33 cellular contexts compared by ENCODE assay signal in genomic region chr2:132721938-132722337, GRCh38. TPM values are rescaled to one million over a fixed set of nuclear protein-coding genes. Genes with fewer than 3 reads are reported as not detected.
"Had no signal": no experiment of that assay in that cellular context is flagged by ENCODE, and none has a peak within 500 bp of the region (broad histone marks: within the 10 kb centered on the region; RNA-seq: fewer than 3 reads in every experiment).

No MANE protein-coding gene starts in this region.

- H3K9me3 ChIP-seq: Peyer's patch, SJSA1, SK-N-SH had no signal

- H3K4me3 ChIP-seq: Peyer's patch, SJSA1 had no signal

- H3K27ac ChIP-seq: KMS-11, Peyer's patch, SJSA1, WERI-Rb-1 had no signal

- H3K9ac ChIP-seq: KMS-11, SK-N-SH had no signal

- H3K36me3 ChIP-seq: Peyer's patch, SJSA1 had no signal

- H3K27me3 ChIP-seq: Peyer's patch, SJSA1 had no signal

- ATAC-seq: activated CD8-positive, alpha-beta memory T cell treated with anti-CD3 and anti-CD28 coated beads, Interleukin-2, amount 10 ng/mL, durations not matched to agents 7 days and 5 days; activated naive CD8-positive, alpha-beta T cell treated with anti-CD3 and anti-CD28 coated beads, Interleukin-2, amount 50 U/mL, for 24 hours had no signal

- H3K4me1 ChIP-seq: Peyer's patch, SJSA1 had no signal

- DNase-seq: activated CD4-positive, alpha-beta memory T cell treated with anti-CD3 and anti-CD28 coated beads, Interleukin-2, amount 10 ng/mL, durations not matched to agents 7 days and 5 days; activated CD4-positive, alpha-beta T cell treated with anti-CD3 and anti-CD28 coated beads for 1 hour; activated CD4-positive, alpha-beta T cell treated with anti-CD3 and anti-CD28 coated beads for 48 hours; activated CD4-positive, CD25-positive, alpha-beta regulatory T cell; activated CD8-positive, alpha-beta memory T cell treated with anti-CD3 and anti-CD28 coated beads for 24 hours; activated CD8-positive, alpha-beta memory T cell treated with anti-CD3 and anti-CD28 coated beads, Interleukin-2, amount 10 ng/mL, durations not matched to agents 7 days and 5 days; activated CD8-positive, alpha-beta memory T cell treated with anti-CD3 and anti-CD28 coated beads, Interleukin-2, amount 50 U/mL, for 48 hours; activated effector memory CD4-positive, alpha-beta T cell treated with Interleukin-2 at 50 U/mL for 16 hours; activated naive CD4-positive, alpha-beta T cell treated with anti-CD3 and anti-CD28 coated beads, Interleukin-2, amount 10 ng/mL, durations not matched to agents 7 days and 5 days; activated naive CD8-positive, alpha-beta T cell treated with anti-CD3 and anti-CD28 coated beads, Interleukin-2, amount 50 U/mL, for 24 hours; activated T-cell treated with anti-CD3 and anti-CD28 coated beads, Interleukin-2, amount 50 U/mL, for 48 hours; amniotic stem cell; aorta; caudate nucleus; cerebellar nuclear complex; NCI-H1105; NCI-H1417 treated with DMSO at 0.1 percent for 48 hours; NCI-H187 treated with DMSO at 0.1 percent for 48 hours; NCI-H2081 treated with DMSO at 0.1 percent for 48 hours; NCI-H345; NCI-H524 treated with DMSO at 0.1 percent for 48 hours; Peyer's patch; RPMI8226; SHP77 treated with DMSO at 0.1 percent for 48 hours; SK-N-SH; SW 1271; T-helper 1 cell; T-helper 2 cell; T-helper 9 cell; WERI-Rb-1 had no signal

- H3K4me2 ChIP-seq: KMS-11, SK-N-SH had no signal

RNA-seq across cellular contexts. Expression of gene LYPD1, which starts 51.9 kb away (rescaled TPM):
- total RNA-seq: activated CD4-positive, alpha-beta memory T cell treated with anti-CD3 and anti-CD28 coated beads, Interleukin-2, amount 10 ng/mL, durations not matched to agents 7 days and 5 days; activated CD8-positive, alpha-beta memory T cell treated with anti-CD3 and anti-CD28 coated beads, Interleukin-2, amount 10 ng/mL, durations not matched to agents 7 days and 5 days; LHCN-M2 had no signal
- polyA plus RNA-seq: aorta had no signal
